8 cellular contexts compared by ENCODE assay signal in genomic region chr2:174410039-174410438, GRCh38. TPM values are rescaled to one million over a fixed set of nuclear protein-coding genes. Genes with fewer than 3 reads are reported as not detected.
DNase-seq lines count a peak whose midpoint lies in the region; ATAC-seq and TF ChIP-seq lines count a peak whose summit lies in the region.
"Not testable (repeated sequence)": the region's sequence is repeated elsewhere in the genome, so short reads cannot be mapped to it uniquely, and the experiment has no call there.

No MANE protein-coding gene starts in this region.

- not testable (repeated sequence) for H3K4me1 ChIP-seq in Caco-2; HUES64 (ENCODE audit: insufficient read depth, low read length); ectodermal cell (ENCODE audit: control insufficient read depth, insufficient read depth, low read length); smooth muscle cell (ENCODE audit: low read depth)

- H3K27ac ChIP-seq in HUES64 (ENCODE audit: low read depth, low read length) (0 out of 2 replicates have a peak overlapping the region, but pooled peaks have one; percentile 49), smooth muscle cell (ENCODE audit: low read depth) (peak overlapping the region; percentile 9)
- H3K27ac ChIP-seq in ectodermal cell (ENCODE audit: insufficient read depth, low read depth, low read length, poor library complexity, severe bottlenecking): not testable (repeated sequence)

- H3K36me3 ChIP-seq in Caco-2 (ENCODE audit: control insufficient read depth, insufficient read depth, low read length); HUES64 (ENCODE audit: insufficient read depth, low read length); ectodermal cell (ENCODE audit: control insufficient read depth, insufficient read depth, low read length); smooth muscle cell (ENCODE audit: low read depth): not testable (repeated sequence)

- H3K4me3 Mint-ChIP-seq in Caco-2 (ENCODE audit: unreplicated experiment) (peak overlapping the region; percentile 74), WTC11 (peak overlapping the region; percentile 83), glutamatergic neuron (ENCODE audit: unreplicated experiment) (peak overlapping the region; percentile 85), natural killer cell (peak overlapping the region; percentile 35)

- H3K9me3 ChIP-seq in Caco-2; HUES64 (ENCODE audit: insufficient read depth, low read depth, low read length); ectodermal cell (ENCODE audit: control insufficient read depth, low read length); iPS-18c (ENCODE audit: control insufficient read depth, insufficient read depth, low read length); smooth muscle cell (replicated peaks; ENCODE audit: low read depth): not testable (repeated sequence)

- not testable (repeated sequence) for H3K36me3 Mint-ChIP-seq in Caco-2 (ENCODE audit: insufficient read depth, unreplicated experiment); WTC11; glutamatergic neuron (ENCODE audit: unreplicated experiment); natural killer cell

- not testable (repeated sequence) for H3K27me3 ChIP-seq in Caco-2 (replicated peaks; ENCODE audit: control insufficient read depth, insufficient read depth, low read length); HUES64 (ENCODE audit: insufficient read depth, low read length); ectodermal cell (ENCODE audit: control insufficient read depth, insufficient read depth, low read length, poor library complexity, severe bottlenecking); smooth muscle cell (ENCODE audit: low read depth)

- H3K4me1 Mint-ChIP-seq in Caco-2 (ENCODE audit: low read depth, unreplicated experiment); glutamatergic neuron (ENCODE audit: low read depth, unreplicated experiment); natural killer cell: not testable (repeated sequence)
- peaks cover 13% of the 10 kb centered on the region for H3K4me1 Mint-ChIP-seq in WTC11

- H3K27me3 Mint-ChIP-seq in Caco-2 (ENCODE audit: insufficient read depth, unreplicated experiment); WTC11 (ENCODE audit: low read depth); glutamatergic neuron (ENCODE audit: unreplicated experiment); natural killer cell (ENCODE audit: low read depth in 2 of 2): not testable (repeated sequence)

- H3K4me2 ChIP-seq in smooth muscle cell: peak overlapping the region; percentile 84

- not testable (repeated sequence) for ATAC-seq in WTC11, natural killer cell

- WGBS in HUES64: 6% methylated on average over 14 of the region's 31 CpGs
- 18 to 37% methylated on average over 13 to 18 of the region's 31 CpGs for WGBS in ectodermal cell, 2 experiments
- 11% methylated on average over 15 of the region's 31 CpGs for WGBS in smooth muscle cell (ENCODE audit: low lambda C conversion rate)

- H3K9me3 Mint-ChIP-seq in Caco-2 (ENCODE audit: unreplicated experiment); WTC11; glutamatergic neuron (ENCODE audit: unreplicated experiment); natural killer cell: not testable (repeated sequence)

- H2AFZ ChIP-seq in smooth muscle cell (ENCODE audit: low read depth): peak overlapping the region; percentile 61

- peak overlapping the region; percentile 88 for H3K9ac ChIP-seq in HUES64 (ENCODE audit: low read depth, low read length)
- H3K9ac ChIP-seq in smooth muscle cell (ENCODE audit: low read depth): not testable (repeated sequence)

- not testable (repeated sequence) for H3K79me2 ChIP-seq in smooth muscle cell (ENCODE audit: low read depth)

- peak in 1 of 2 experiments; percentile 45 for DNase-seq in Caco-2
- not testable (repeated sequence) for DNase-seq in WTC11 (ENCODE audit: low spot score); glutamatergic neuron; natural killer cell; smooth muscle cell (lab: John Stamatoyannopoulos, UW; ENCODE audit: unreplicated experiment)

- CTCF ChIA-PET in Caco-2 (lab: Charles Lee): interaction anchor here (1.0 kb wide), 1 partner anchor 60 kb away, joined by 5 read pairs; no protein-coding TSS in a partner anchor
- CTCF ChIA-PET in WTC11 (lab: Charles Lee): not testable (repeated sequence)

- not testable (repeated sequence) for H3F3A ChIP-seq in smooth muscle cell (ENCODE audit: low read depth)

- H3K4me3 ChIP-seq in Caco-2 (ENCODE audit: low read depth, low read length): peak overlapping the region; percentile 45
- H3K4me3 ChIP-seq in HUES64 (ENCODE audit: low read length): peak overlapping the region; percentile 77
- peak overlapping the region; percentile 37 for H3K4me3 ChIP-seq in ectodermal cell (ENCODE audit: insufficient read depth, low read depth, low read length)
- peak overlapping the region; percentile 41; the same call in 1 of the 2 replicates for H3K4me3 ChIP-seq in iPS-18c (ENCODE audit: insufficient read depth, low read depth, low read length)
- H3K4me3 ChIP-seq in smooth muscle cell: peak overlapping the region; percentile 51

- not testable (repeated sequence) for TF ChIP-seq CTCF in Caco-2 (IDR thresholded peaks at IDR 0.05; ENCODE audit: insufficient read depth in 1 of 2, low read depth in 1 of 2, low read length in 1 of 2, severe bottlenecking in 1 of 2, unreplicated experiment in 1 of 2); WTC11 (IDR thresholded peaks at IDR 0.05); glutamatergic neuron (IDR thresholded peaks at IDR 0.05; ENCODE audit: partially characterized antibody, unreplicated experiment); natural killer cell (IDR thresholded peaks at IDR 0.05); smooth muscle cell (IDR thresholded peaks at IDR 0.05; ENCODE audit: borderline replicate concordance, insufficient read depth, poor library complexity, severe bottlenecking)

- POLR2A ChIA-PET in Caco-2 (lab: Charles Lee): interaction anchor here (1.0 kb wide), 1 partner anchor 14 kb away, joined by 3 read pairs; the partner anchor contains the start of gene SCRN3
- POLR2A ChIA-PET in WTC11 (lab: Charles Lee): not testable (repeated sequence)

- H4K20me1 ChIP-seq in smooth muscle cell (ENCODE audit: low read depth): not testable (repeated sequence)

- BruUV-seq in Caco-2 (replicated peaks; lab: Mats Ljungman, UMichigan): not testable (repeated sequence)

- intact Hi-C loops in Caco-2 (cut with micrococcal nuclease; ENCODE audit: unreplicated experiment); natural killer cell (cut with micrococcal nuclease): not testable (repeated sequence)

- H3K27ac Mint-ChIP-seq in Caco-2 (ENCODE audit: unreplicated experiment) (peak overlapping the region; percentile 75), WTC11 (peak overlapping the region; percentile 57; the same call in 1 of the 2 replicates), glutamatergic neuron (ENCODE audit: unreplicated experiment) (peak overlapping the region; percentile 87)
- H3K27ac Mint-ChIP-seq in natural killer cell: not testable (repeated sequence)

RNA-seq across cellular contexts. Expression of gene SCRN3, which starts 14.5 kb away (rescaled TPM):
- total RNA-seq in Caco-2 (2022) (23.6 and 26.4 TPM in 2 replicates), WTC11 (2021) (8.0 to 13.0 TPM (median 11.3 TPM) in 3 replicates), glutamatergic neuron (ENCODE audit: unreplicated experiment) (51.3 TPM), natural killer cell (10 to 100 TPM; 16.6 to 20.6 (median 16.9) TPM), smooth muscle cell (27.2 and 27.8 TPM in 2 replicates)
- polyA plus RNA-seq in HUES64 (2013, experiment 1 of 2): 10.7 TPM
- 12.7 TPM for polyA plus RNA-seq in HUES64 (2013, experiment 2 of 2)
- polyA plus RNA-seq in ectodermal cell (2013, experiment 1 of 4): 24.3 TPM
- 27.7 TPM for polyA plus RNA-seq in ectodermal cell (2013, experiment 2 of 4)
- polyA plus RNA-seq in ectodermal cell (2013, experiment 3 of 4): 23.5 TPM
- 25.5 TPM for polyA plus RNA-seq in ectodermal cell (2013, experiment 4 of 4)
- polyA plus RNA-seq in smooth muscle cell: 9.8 and 19.1 TPM in 2 replicates

Comparison
In these comparisons a context has a peak if more than half of its experiments do, and no peak if none do; other contexts are left out.
1. H3K4me3 Mint-ChIP-seq: peak in every context shown above with its lines; median percentile 85 in glutamatergic neuron; 83 in WTC11; 74 in Caco-2; 35 in natural killer cell.